ENCODE assay signal across 31 cellular contexts in the genomic region with DNA sequence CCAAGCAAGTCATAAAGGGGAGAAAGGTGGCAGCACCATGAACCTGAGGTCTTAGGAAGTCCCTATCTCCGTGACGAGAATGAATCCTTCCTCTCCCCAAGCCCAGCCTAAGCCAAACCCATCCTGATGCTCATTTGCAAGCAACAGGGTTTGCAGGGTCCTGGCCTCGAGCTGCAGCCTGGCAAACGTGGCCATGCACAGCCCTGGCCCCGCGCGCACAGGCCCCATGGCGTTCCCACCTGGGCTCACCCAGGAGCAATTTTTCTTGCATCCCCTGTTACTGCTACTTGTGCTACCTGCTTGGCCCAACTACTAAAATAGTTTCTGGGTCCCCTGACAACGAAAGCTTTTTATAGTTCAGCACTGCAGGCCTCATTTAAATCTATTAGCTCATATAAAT.
"Had no signal": no experiment of that assay in that cellular context is flagged by ENCODE, and none has a peak within 500 bp of the region (broad histone marks: within the 10 kb centered on the region; RNA-seq: fewer than 3 reads in every experiment).

No MANE protein-coding gene starts in this region.

- H3K27ac ChIP-seq: ascending aorta, colonic mucosa, epithelial cell of prostate, esophagus squamous epithelium, gastroesophageal sphincter, WERI-Rb-1 had no signal

- H3K9me3 ChIP-seq: ascending aorta, colonic mucosa, esophagus squamous epithelium, gastroesophageal sphincter had no signal

- FAIRE-seq: endometrium, endothelial cell of umbilical vein had no signal

- H3K27me3 Mint-ChIP-seq: activated CD4-positive, alpha-beta memory T cell treated with anti-CD3 and anti-CD28 coated beads for 36 hours; activated CD4-positive, alpha-beta T cell treated with anti-CD3 and anti-CD28 coated beads for 36 hours; activated CD4-positive, alpha-beta T cell treated with anti-CD3 and anti-CD28 coated beads, Interleukin-2, amount 10 ng/mL, durations not matched to agents 24 days and 14 days; activated CD8-positive, alpha-beta memory T cell treated with anti-CD3 and anti-CD28 coated beads, Interleukin-2, amount 10 ng/mL, durations not matched to agents 7 days and 5 days; activated naive CD8-positive, alpha-beta T cell treated with anti-CD3 and anti-CD28 coated beads, Interleukin-2, amount 10 ng/mL, durations not matched to agents 7 days and 5 days; T-helper 17 cell had no signal

- H3K36me3 Mint-ChIP-seq: activated CD4-positive, alpha-beta memory T cell treated with anti-CD3 and anti-CD28 coated beads for 36 hours; activated CD8-positive, alpha-beta memory T cell treated with anti-CD3 and anti-CD28 coated beads, Interleukin-2, amount 10 ng/mL, durations not matched to agents 7 days and 5 days; activated naive CD4-positive, alpha-beta T cell treated with anti-CD3 and anti-CD28 coated beads, Interleukin-2, amount 50 U/mL, for 72 hours; activated naive CD8-positive, alpha-beta T cell treated with anti-CD3 and anti-CD28 coated beads, Interleukin-2, amount 10 ng/mL, durations not matched to agents 7 days and 5 days had no signal

- H3K36me3 ChIP-seq: ascending aorta, colonic mucosa, esophagus squamous epithelium, gastroesophageal sphincter, WERI-Rb-1 had no signal

- H3K9me3 Mint-ChIP-seq: activated CD4-positive, alpha-beta memory T cell treated with anti-CD3 and anti-CD28 coated beads for 36 hours; activated CD4-positive, alpha-beta T cell treated with anti-CD3 and anti-CD28 coated beads, Interleukin-2, amount 10 ng/mL, durations not matched to agents 24 days and 14 days; activated naive CD4-positive, alpha-beta T cell treated with anti-CD3 and anti-CD28 coated beads for 36 hours; activated naive CD4-positive, alpha-beta T cell treated with anti-CD3 and anti-CD28 coated beads, Interleukin-2, amount 50 U/mL, for 72 hours; activated naive CD8-positive, alpha-beta T cell treated with anti-CD3 and anti-CD28 coated beads, Interleukin-2, amount 10 ng/mL, durations not matched to agents 7 days and 5 days; activated T-helper 1 cell treated with anti-CD3 and anti-CD28 coated beads, Interleukin-12 subunit alpha, Interleukin-12 subunit beta, Interleukin-2, Interleukin-4 antibody, amounts not matched to agents 30 ng/mL and 10 ng/mL and 1 ng/mL, durations not matched to agents 14 hours and 24 hours and 36 hours; activated T-helper 2 cell treated with anti-CD3 and anti-CD28 coated beads, Interferon-gamma antibody, Interleukin-2, Interleukin-4, amounts not matched to agents 10 μg/mL and 5 μg/mL and 100 μg/mL, durations not matched to agents 14 hours and 24 hours and 36 hours; T-helper 2 cell treated with Interferon-gamma antibody and Interleukin-4, amounts not matched to agents 5 μg/mL and 100 μg/mL, for 36 hours had no signal

- H3K27ac Mint-ChIP-seq: activated CD4-positive, alpha-beta memory T cell treated with anti-CD3 and anti-CD28 coated beads for 36 hours; activated CD4-positive, alpha-beta T cell treated with anti-CD3 and anti-CD28 coated beads for 36 hours; activated CD4-positive, alpha-beta T cell treated with anti-CD3 and anti-CD28 coated beads, Interleukin-2, amount 10 ng/mL, durations not matched to agents 24 days and 14 days; activated CD8-positive, alpha-beta memory T cell treated with anti-CD3 and anti-CD28 coated beads, Interleukin-2, amount 10 ng/mL, durations not matched to agents 7 days and 5 days; activated CD8-positive, alpha-beta T cell treated with anti-CD3 and anti-CD28 coated beads, Interleukin-2, amount 10 ng/mL, durations not matched to agents 7 days and 5 days; activated naive CD4-positive, alpha-beta T cell treated with anti-CD3 and anti-CD28 coated beads for 36 hours; activated naive CD4-positive, alpha-beta T cell treated with anti-CD3 and anti-CD28 coated beads, Interleukin-2, amount 50 U/mL, for 72 hours; activated naive CD8-positive, alpha-beta T cell treated with anti-CD3 and anti-CD28 coated beads, Interleukin-2, amount 10 ng/mL, durations not matched to agents 7 days and 5 days; activated T-helper 1 cell treated with anti-CD3 and anti-CD28 coated beads, Interleukin-12 subunit alpha, Interleukin-12 subunit beta, Interleukin-2, Interleukin-4 antibody, amounts not matched to agents 30 ng/mL and 10 ng/mL and 1 ng/mL, durations not matched to agents 14 hours and 24 hours and 36 hours; activated T-helper 2 cell treated with anti-CD3 and anti-CD28 coated beads, Interferon-gamma antibody, Interleukin-2, Interleukin-4, amounts not matched to agents 10 μg/mL and 5 μg/mL and 100 μg/mL, durations not matched to agents 14 hours and 24 hours and 36 hours; T-helper 17 cell; T-helper 2 cell treated with Interferon-gamma antibody and Interleukin-4, amounts not matched to agents 5 μg/mL and 100 μg/mL, for 36 hours had no signal

- DNase-seq: activated CD4-positive, alpha-beta memory T cell treated with anti-CD3 and anti-CD28 coated beads for 36 hours; activated CD4-positive, alpha-beta T cell treated with anti-CD3 and anti-CD28 coated beads for 36 hours; activated CD4-positive, alpha-beta T cell treated with anti-CD3 and anti-CD28 coated beads, Interleukin-2, amount 10 ng/mL, durations not matched to agents 24 days and 14 days; activated CD4-positive, CD25-positive, alpha-beta regulatory T cell; activated CD4-positive, CD25-positive, alpha-beta regulatory T cell treated with anti-CD3 and anti-CD28 coated beads, Interleukin-2, amount 50 U/mL, for 72 hours; activated CD8-positive, alpha-beta memory T cell treated with anti-CD3 and anti-CD28 coated beads, Interleukin-2, amount 10 ng/mL, durations not matched to agents 7 days and 5 days; activated CD8-positive, alpha-beta memory T cell treated with anti-CD3 and anti-CD28 coated beads, Interleukin-2, amount 50 U/mL, for 4 hours; activated CD8-positive, alpha-beta T cell treated with anti-CD3 and anti-CD28 coated beads, Interleukin-2, amount 10 ng/mL, durations not matched to agents 7 days and 5 days; activated effector memory CD4-positive, alpha-beta T cell treated with anti-CD3 and anti-CD28 coated beads, Interleukin-2, amount 50 U/mL, for 16 hours; activated naive CD4-positive, alpha-beta T cell treated with anti-CD3 and anti-CD28 coated beads for 36 hours; activated naive CD8-positive, alpha-beta T cell treated with anti-CD3 and anti-CD28 coated beads, Interleukin-2, amount 10 ng/mL, durations not matched to agents 7 days and 5 days; activated T-cell treated with anti-CD3 and anti-CD28 coated beads, Interleukin-2, amount 50 U/mL, for 1 hour; activated T-cell treated with anti-CD3 and anti-CD28 coated beads, Interleukin-2, amount 50 U/mL, for 48 hours; caudate nucleus; colonic mucosa; effector CD8-positive, alpha-beta T cell; esophagus squamous epithelium; foreskin melanocyte; T-helper 1 cell; T-helper 17 cell; T1000 had no signal

- ATAC-seq: activated CD4-positive, alpha-beta T cell treated with anti-CD3 and anti-CD28 coated beads for 36 hours; activated CD8-positive, alpha-beta memory T cell treated with anti-CD3 and anti-CD28 coated beads, Interleukin-2, amount 10 ng/mL, durations not matched to agents 7 days and 5 days; activated CD8-positive, alpha-beta T cell treated with anti-CD3 and anti-CD28 coated beads, Interleukin-2, amount 10 ng/mL, durations not matched to agents 7 days and 5 days; activated naive CD4-positive, alpha-beta T cell treated with anti-CD3 and anti-CD28 coated beads, Interleukin-2, amount 50 U/mL, for 72 hours; gastroesophageal sphincter; T-helper 17 cell had no signal

- H3K27me3 ChIP-seq: ascending aorta, colonic mucosa, gastroesophageal sphincter had no signal

- H3K4me3 ChIP-seq: ascending aorta, colonic mucosa, esophagus squamous epithelium, gastroesophageal sphincter had no signal

- H3K4me1 ChIP-seq: ascending aorta, colonic mucosa, gastroesophageal sphincter had no signal

- H3K4me3 Mint-ChIP-seq: activated CD4-positive, alpha-beta memory T cell treated with anti-CD3 and anti-CD28 coated beads for 36 hours; activated CD4-positive, alpha-beta T cell treated with anti-CD3 and anti-CD28 coated beads for 36 hours; activated CD4-positive, alpha-beta T cell treated with anti-CD3 and anti-CD28 coated beads, Interleukin-2, amount 10 ng/mL, durations not matched to agents 24 days and 14 days; activated CD8-positive, alpha-beta memory T cell treated with anti-CD3 and anti-CD28 coated beads, Interleukin-2, amount 10 ng/mL, durations not matched to agents 7 days and 5 days; activated CD8-positive, alpha-beta T cell treated with anti-CD3 and anti-CD28 coated beads, Interleukin-2, amount 10 ng/mL, durations not matched to agents 7 days and 5 days; activated naive CD4-positive, alpha-beta T cell treated with anti-CD3 and anti-CD28 coated beads for 36 hours; activated naive CD8-positive, alpha-beta T cell treated with anti-CD3 and anti-CD28 coated beads, Interleukin-2, amount 10 ng/mL, durations not matched to agents 7 days and 5 days; activated T-helper 1 cell treated with anti-CD3 and anti-CD28 coated beads, Interleukin-12 subunit alpha, Interleukin-12 subunit beta, Interleukin-2, Interleukin-4 antibody, amounts not matched to agents 30 ng/mL and 10 ng/mL and 1 ng/mL, durations not matched to agents 14 hours and 24 hours and 36 hours; T-helper 17 cell; T-helper 2 cell treated with Interferon-gamma antibody and Interleukin-4, amounts not matched to agents 5 μg/mL and 100 μg/mL, for 36 hours had no signal

- H3K4me1 Mint-ChIP-seq: activated CD4-positive, alpha-beta T cell treated with anti-CD3 and anti-CD28 coated beads, Interleukin-2, amount 10 ng/mL, durations not matched to agents 24 days and 14 days; activated CD8-positive, alpha-beta memory T cell treated with anti-CD3 and anti-CD28 coated beads, Interleukin-2, amount 10 ng/mL, durations not matched to agents 7 days and 5 days; activated naive CD8-positive, alpha-beta T cell treated with anti-CD3 and anti-CD28 coated beads, Interleukin-2, amount 10 ng/mL, durations not matched to agents 7 days and 5 days; T-helper 17 cell had no signal
